Comparison of ENCODE assay signal across 1 cellular context in genomic region chr19:13748169-13748884, GRCh38.
TF ChIP-seq lines count a peak whose summit lies in the region.

No MANE protein-coding gene starts in this region.

TF ChIP-seq in GM12878, 131 proteins besides CTCF, POLR2A, EP300 and RAD21 (continued from another document):
- TF ChIP-seq SMC3 (IDR thresholded peaks at IDR 0.05; ENCODE audit: borderline replicate concordance, low read length) (0 out of 2 replicates have a peak, but pooled peaks have one; percentile 9), PML (IDR thresholded peaks at IDR 0.05; ENCODE audit: low read length) (no peak), CHD1 (IDR thresholded peaks at IDR 0.05; ENCODE audit: low read depth, low read length) (no peak), DPF2 (IDR thresholded peaks at IDR 0.05) (no peak), TCF7 (IDR thresholded peaks at IDR 0.05; ENCODE audit: borderline replicate concordance) (no peak), MYB (IDR thresholded peaks at IDR 0.05; ENCODE audit: borderline replicate concordance, low read depth, low read length) (no peak), NKRF (conservative IDR thresholded peaks at IDR 0.05) (0 out of 2 replicates have a peak, but pooled peaks have one; percentile 37), BCL3 (IDR thresholded peaks at IDR 0.05; ENCODE audit: borderline replicate concordance, insufficient read depth, low read depth, low read length, poor library complexity, severe bottlenecking) (peak; percentile 8), EGR1 (IDR thresholded peaks at IDR 0.05; ENCODE audit: borderline replicate concordance in 1 of 2, low read depth in 2 of 2, low read length in 2 of 2) (no peak), IRF4 (IDR thresholded peaks at IDR 0.05; ENCODE audit: low read depth, low read length) (no peak), POLR2AphosphoS5 (IDR thresholded peaks at IDR 0.05; ENCODE audit: low read length) (peak; percentile 14; the same call in 1 of the 2 replicates), PAX5 (IDR thresholded peaks at IDR 0.05; ENCODE audit: borderline replicate concordance, low read depth, low read length) (no peak), MTA2 (IDR thresholded peaks at IDR 0.05; ENCODE audit: low read depth) (no peak), KLF5 (IDR thresholded peaks at IDR 0.05; ENCODE audit: partially characterized antibody) (no peak), MTA3 (IDR thresholded peaks at IDR 0.05; ENCODE audit: borderline replicate concordance, low read length) (no peak; the same call in 1 of the 2 replicates), BACH1 (IDR thresholded peaks at IDR 0.05; ENCODE audit: borderline replicate concordance) (0 out of 2 replicates have a peak, but pooled peaks have one; percentile 2), ESRRA (IDR thresholded peaks at IDR 0.05; ENCODE audit: low read length) (no peak), LARP7 (IDR thresholded peaks at IDR 0.05) (0 out of 2 replicates have a peak, but pooled peaks have one; percentile 9), FOS (IDR thresholded peaks at IDR 0.05; ENCODE audit: borderline replicate concordance, extremely low read depth, insufficient read length) (no peak), MXI1 (IDR thresholded peaks at IDR 0.05; ENCODE audit: low read depth, low read length) (peak; percentile 15; the same call in 1 of the 2 replicates), FOXK2 (IDR thresholded peaks at IDR 0.05) (no peak), YY1 (IDR thresholded peaks at IDR 0.05; ENCODE audit: low read depth, low read length) (peak; percentile 30; the same call in 1 of the 2 replicates), CBFB (IDR thresholded peaks at IDR 0.05; ENCODE audit: low read depth) (no peak), SIX5 (IDR thresholded peaks at IDR 0.05; ENCODE audit: low read depth, low read length, severe bottlenecking) (no peak)
- TF ChIP-seq, protein P1, sequence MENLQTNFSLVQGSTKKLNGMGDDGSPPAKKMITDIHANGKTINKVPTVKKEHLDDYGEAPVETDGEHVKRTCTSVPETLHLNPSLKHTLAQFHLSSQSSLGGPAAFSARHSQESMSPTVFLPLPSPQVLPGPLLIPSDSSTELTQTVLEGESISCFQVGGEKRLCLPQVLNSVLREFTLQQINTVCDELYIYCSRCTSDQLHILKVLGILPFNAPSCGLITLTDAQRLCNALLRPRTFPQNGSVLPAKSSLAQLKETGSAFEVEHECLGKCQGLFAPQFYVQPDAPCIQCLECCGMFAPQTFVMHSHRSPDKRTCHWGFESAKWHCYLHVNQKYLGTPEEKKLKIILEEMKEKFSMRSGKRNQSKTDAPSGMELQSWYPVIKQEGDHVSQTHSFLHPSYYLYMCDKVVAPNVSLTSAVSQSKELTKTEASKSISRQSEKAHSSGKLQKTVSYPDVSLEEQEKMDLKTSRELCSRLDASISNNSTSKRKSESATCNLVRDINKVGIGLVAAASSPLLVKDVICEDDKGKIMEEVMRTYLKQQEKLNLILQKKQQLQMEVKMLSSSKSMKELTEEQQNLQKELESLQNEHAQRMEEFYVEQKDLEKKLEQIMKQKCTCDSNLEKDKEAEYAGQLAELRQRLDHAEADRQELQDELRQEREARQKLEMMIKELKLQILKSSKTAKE (IDR thresholded peaks at IDR 0.05; ENCODE audit: low read depth, poor library complexity, severe bottlenecking) = no peak
- TF ChIP-seq, protein P2, sequence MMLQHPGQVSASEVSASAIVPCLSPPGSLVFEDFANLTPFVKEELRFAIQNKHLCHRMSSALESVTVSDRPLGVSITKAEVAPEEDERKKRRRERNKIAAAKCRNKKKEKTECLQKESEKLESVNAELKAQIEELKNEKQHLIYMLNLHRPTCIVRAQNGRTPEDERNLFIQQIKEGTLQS (IDR thresholded peaks at IDR 0.05; ENCODE audit: borderline replicate concordance, extremely low read depth, low read depth, low read length) = no peak
